In genomic region chr12:31570880-31571279, GRCh38 we compare ENCODE assay signal across 1 cellular context.
TF ChIP-seq lines count a peak whose summit lies in the region.

No MANE protein-coding gene starts in this region.

TF ChIP-seq in HepG2, 621 proteins besides CTCF, POLR2A, EP300 and RAD21 (continued from another document):
- TF ChIP-seq DMTF1 (CRISPR knock-in tag; IDR thresholded peaks at IDR 0.05) (no peak), PRDM4 (CRISPR knock-in tag; IDR thresholded peaks at IDR 0.05; ENCODE audit: borderline replicate concordance) (no peak), THAP11 (CRISPR knock-in tag; IDR thresholded peaks at IDR 0.05) (no peak), ZBTB44 (CRISPR knock-in tag; IDR thresholded peaks at IDR 0.05) (no peak), ZNF674 (CRISPR knock-in tag; IDR thresholded peaks at IDR 0.05; ENCODE audit: low read depth) (no peak), FOXA1 (IDR thresholded peaks at IDR 0.05) (no peak), FOXA1 (CRISPR knock-in tag; IDR thresholded peaks at IDR 0.05) (0 out of 2 replicates have a peak, but pooled peaks have one; percentile 23), TIGD3 (CRISPR knock-in tag; IDR thresholded peaks at IDR 0.05; ENCODE audit: borderline replicate concordance) (no peak), ZMYM4 (CRISPR knock-in tag; IDR thresholded peaks at IDR 0.05) (no peak), SUZ12 (IDR thresholded peaks at IDR 0.05; ENCODE audit: low read depth, low read length) (no peak), USF2 (IDR thresholded peaks at IDR 0.05; ENCODE audit: low read depth, low read length) (no peak), USF2 (CRISPR knock-in tag; IDR thresholded peaks at IDR 0.05; ENCODE audit: borderline replicate concordance) (no peak), AKAP8 (CRISPR knock-in tag; IDR thresholded peaks at IDR 0.05) (no peak), NFE2L2 (IDR thresholded peaks at IDR 0.05; ENCODE audit: low read length) (no peak), ZNF18 (CRISPR knock-in tag; IDR thresholded peaks at IDR 0.05; ENCODE audit: insufficient replicate concordance) (no peak), ZNF12 (CRISPR knock-in tag; IDR thresholded peaks at IDR 0.05) (peak; percentile 89)
TF ChIP-seq in HepG2: peak in this region for 4.
